ENCODE assay signal across 8 cellular contexts in genomic region chr3:14508966-14509795, GRCh38.
DNase-seq lines count a peak whose midpoint lies in the region; ATAC-seq and TF ChIP-seq lines count a peak whose summit lies in the region.

No MANE protein-coding gene starts in this region.

- no peak for ATAC-seq in GM19328 (IDR thresholded peaks at IDR 0.05; ENCODE audit: unreplicated experiment)

- no peaks in the 10 kb centered on the region for H3F3A ChIP-seq in Loucy (ENCODE audit: low read depth)

- no peaks in the 10 kb centered on the region for H3K36me3 ChIP-seq in Loucy (ENCODE audit: insufficient read depth, low read length)
- no peaks in the 10 kb centered on the region for H3K36me3 ChIP-seq in brain microvascular endothelial cell (replicated peaks)

- no peak overlapping the region for H3K9ac ChIP-seq in Loucy (ENCODE audit: low read depth, low read length, poor library complexity, severe bottlenecking)

- peak overlapping the region; percentile 48 for H2AFZ ChIP-seq in Loucy (ENCODE audit: low read length)

- H3K79me2 ChIP-seq in Loucy (ENCODE audit: insufficient read depth, low read length) = no peaks in the 10 kb centered on the region

- no peaks in the 10 kb centered on the region for H3K27me3 ChIP-seq in Loucy (ENCODE audit: insufficient read depth, low read length, poor library complexity, severe bottlenecking)
- no peaks in the 10 kb centered on the region for H3K27me3 ChIP-seq in brain microvascular endothelial cell (replicated peaks)

- no peaks in the 10 kb centered on the region for H3K4me1 ChIP-seq in Loucy (ENCODE audit: insufficient read depth, low read length, poor library complexity, severe bottlenecking)

- TF ChIP-seq CTCF in Loucy (conservative IDR thresholded peaks at IDR 0.05; ENCODE audit: low read length) (peak; percentile 76), brain microvascular endothelial cell (IDR thresholded peaks at IDR 0.05; ENCODE audit: low read depth, low read length, missing control alignments) (peak; percentile 91)

- in situ Hi-C loops in brain microvascular endothelial cell (cut with HindIII; ENCODE audit: low pct_ligation_motif_present, low sequenced_read_pairs) = no loop called here

- H3K27ac ChIP-seq in brain microvascular endothelial cell = no peak overlapping the region

- H3K4me2 ChIP-seq in Loucy (ENCODE audit: low read depth, low read length, poor library complexity, severe bottlenecking) = no peak overlapping the region

- peak; percentile 44 for DNase-seq in NCI-H2196 (lab: John Stamatoyannopoulos, UW; ENCODE audit: unreplicated experiment)
- DNase-seq in NCI-H2196 treated with DMSO at 0.1 percent for 48 hours (lab: John Stamatoyannopoulos, UW; ENCODE audit: unreplicated experiment) = no peak
- peak; percentile 57 for DNase-seq in UCSD-AML1 (lab: John Stamatoyannopoulos, UW; ENCODE audit: unreplicated experiment)
- DNase-seq in brain microvascular endothelial cell = peak; percentile 18
- DNase-seq in inferior parietal cortex (ENCODE audit: extremely low spot score) = peak; percentile 41
- DNase-seq in stimulated activated CD4-positive, alpha-beta T cell treated with anti-CD3 and anti-CD28 coated beads, Interleukin-2, amount 100 ng/mL, for 24 hours = peak; percentile 83 to 87

- H3K4me3 ChIP-seq in Loucy (ENCODE audit: low read length, poor library complexity, severe bottlenecking) = no peak overlapping the region
- no peak overlapping the region for H3K4me3 ChIP-seq in brain microvascular endothelial cell (ENCODE audit: low read depth, low read length)

- H4K20me1 ChIP-seq in Loucy (ENCODE audit: insufficient read depth, low read length, poor library complexity, severe bottlenecking) = no peaks in the 10 kb centered on the region

- no peaks in the 10 kb centered on the region for H3K9me3 ChIP-seq in Loucy (ENCODE audit: insufficient read depth, low read depth, low read length)

- no peaks in the 10 kb centered on the region for H3K9me2 ChIP-seq in Loucy (replicated peaks; ENCODE audit: low read depth, low read length)
